In the genomic region with DNA sequence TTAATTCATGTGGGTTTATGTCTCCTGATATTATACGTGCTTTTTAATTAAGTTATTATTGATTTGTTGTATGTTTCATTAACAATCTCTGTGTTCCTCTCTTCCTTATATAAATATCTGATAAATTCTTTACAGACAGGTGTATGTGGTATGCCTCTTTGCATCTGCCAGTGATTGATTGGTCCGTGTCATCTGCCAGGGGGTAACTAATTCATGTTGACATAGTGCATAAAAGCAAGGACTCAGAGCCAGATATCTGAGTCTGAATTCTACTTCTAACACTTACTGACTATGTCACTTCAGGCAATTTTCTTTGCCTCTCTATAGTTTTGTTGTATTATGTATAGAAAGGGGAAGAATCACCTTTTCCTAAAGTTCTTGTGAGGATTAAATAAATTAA, we compare ENCODE assay signal across 34 cellular contexts. TPM values are rescaled to one million over a fixed set of nuclear protein-coding genes. Genes with fewer than 3 reads are reported as not detected.
"Had no signal": no experiment of that assay in that cellular context is flagged by ENCODE, and none has a peak within 500 bp of the region (broad histone marks: within the 10 kb centered on the region; RNA-seq: fewer than 3 reads in every experiment).

No MANE protein-coding gene starts in this region.

- DNase-seq: immature natural killer cell; kidney; left colon; left lung; lower lobe of right lung; mesendoderm; naive B cell; natural killer cell; nephron progenitor cell; ovary; right lobe of liver; stimulated activated CD4-positive, alpha-beta T cell treated with anti-CD3 and anti-CD28 coated beads, Interleukin-1b, Interleukin-23, amount 100 ng/mL, for 48 hours; stimulated activated CD4-positive, alpha-beta T cell treated with anti-CD3 and anti-CD28 coated beads, Interleukin-2, amount 100 ng/mL, for 48 hours; stimulated activated CD4-positive, alpha-beta T cell treated with anti-CD3 and anti-CD28 coated beads, Interleukin-4, amount 100 ng/mL, for 4 hours; stimulated activated CD8-positive, alpha-beta memory T cell treated with anti-CD3 and anti-CD28 coated beads, Interleukin-4, amount 100 ng/mL, for 48 hours; stimulated activated naive CD4-positive, alpha-beta T cell treated with Interleukin-2 at 50 U/mL for 16 hours; stimulated activated naive CD8-positive, alpha-beta T cell treated with anti-CD3 and anti-CD28 coated beads, Interleukin-15, amount 100 ng/mL, for 72 hours; substantia nigra; uterus had no signal

- H3K4me3 ChIP-seq: left lung, lower lobe of right lung, ovary, right atrium auricular region, right lobe of liver, smooth muscle cell, tibial nerve, uterus had no signal

- H3K27ac Mint-ChIP-seq: immature natural killer cell; mesothelial cell of epicardium; naive B cell; natural killer cell; nephron progenitor cell; progenitor cell of endocrine pancreas; stimulated activated memory B cell treated with anti-CD40 and anti-IgM and Interleukin-4, amounts not matched to agents 10 μg/mL and 1 μg/mL and 100 μg/mL, for 72 hours; stimulated activated naive CD8-positive, alpha-beta T cell treated with anti-CD3 and anti-CD28 coated beads, Interleukin-15, amount 100 ng/mL, for 72 hours; type B pancreatic cell had no signal

- H3K36me3 Mint-ChIP-seq: immature natural killer cell; mesothelial cell of epicardium; naive B cell; natural killer cell; stimulated activated memory B cell treated with anti-CD40 and anti-IgM and Interleukin-4, amounts not matched to agents 10 μg/mL and 1 μg/mL and 100 μg/mL, for 72 hours; type B pancreatic cell had no signal

- H3K36me3 ChIP-seq: left lung, lower lobe of right lung, ovary, right atrium auricular region, right lobe of liver, tibial nerve, uterus had no signal

- H3K4me3 Mint-ChIP-seq: immature natural killer cell; mesothelial cell of epicardium; naive B cell; natural killer cell; nephron progenitor cell; stimulated activated memory B cell treated with anti-CD40 and anti-IgM and Interleukin-4, amounts not matched to agents 10 μg/mL and 1 μg/mL and 100 μg/mL, for 72 hours; stimulated activated naive CD8-positive, alpha-beta T cell treated with anti-CD3 and anti-CD28 coated beads, Interleukin-15, amount 100 ng/mL, for 72 hours; type B pancreatic cell had no signal

- H3K9me3 ChIP-seq: left lung, lower lobe of right lung, ovary, right atrium auricular region, right lobe of liver, tibial nerve, uterus had no signal

- H3K9me3 Mint-ChIP-seq: immature natural killer cell; mesothelial cell of epicardium; natural killer cell; nephron progenitor cell; stimulated activated memory B cell treated with anti-CD40 and anti-IgM and Interleukin-4, amounts not matched to agents 10 μg/mL and 1 μg/mL and 100 μg/mL, for 72 hours; stimulated activated naive CD8-positive, alpha-beta T cell treated with anti-CD3 and anti-CD28 coated beads, Interleukin-15, amount 100 ng/mL, for 72 hours; type B pancreatic cell had no signal

- H3K27ac ChIP-seq: left lung, lower lobe of right lung, ovary, right atrium auricular region, right lobe of liver, tibial nerve, uterus had no signal

- H3K4me1 ChIP-seq: left lung, lower lobe of right lung, right atrium auricular region, right lobe of liver, tibial nerve, uterus had no signal

- H3K4me2 ChIP-seq: smooth muscle cell had no signal

- H3K27me3 ChIP-seq: left lung, ovary, right atrium auricular region, right lobe of liver, tibial nerve, uterus had no signal

- H3K27me3 Mint-ChIP-seq: progenitor cell of endocrine pancreas; stimulated activated naive CD8-positive, alpha-beta T cell treated with anti-CD3 and anti-CD28 coated beads, Interleukin-15, amount 100 ng/mL, for 72 hours; type B pancreatic cell had no signal

- H3K4me1 Mint-ChIP-seq: immature natural killer cell; natural killer cell; nephron progenitor cell; stimulated activated naive CD8-positive, alpha-beta T cell treated with anti-CD3 and anti-CD28 coated beads, Interleukin-15, amount 100 ng/mL, for 72 hours had no signal

RNA-seq across cellular contexts. Expression of a gene that starts 5.2 kb away (rescaled TPM):
- total RNA-seq: kidney, left colon, left lung, liver, lower lobe of right lung, mononuclear cell, natural killer cell, omental fat pad, ovary, progenitor cell of endocrine pancreas, pulmonary artery endothelial cell, renal cortical epithelial cell, right atrium auricular region, right lobe of liver, skeletal muscle tissue, smooth muscle cell, tibial nerve, ureter, uterus had no signal
- polyA plus RNA-seq: immature natural killer cell, liver, ovary, smooth muscle cell had no signal

RNA-seq across cellular contexts. Expression of a gene that starts 41.7 kb away (rescaled TPM):
- total RNA-seq: left colon, mesothelial cell of epicardium, mononuclear cell, natural killer cell, omental fat pad, pulmonary artery endothelial cell, smooth muscle cell, temporal lobe, tibial nerve had no signal
- polyA plus RNA-seq: immature natural killer cell, smooth muscle cell had no signal
